Comparison of ENCODE assay signal across 1 cellular context in genomic region chr11:83151274-83151977, GRCh38.
TF ChIP-seq lines count a peak whose summit lies in the region.

No MANE protein-coding gene starts in this region.

TF ChIP-seq in K562, 482 proteins besides CTCF, POLR2A, EP300 and RAD21 (continued from another document and continues in another):
- TF ChIP-seq, protein P1, sequence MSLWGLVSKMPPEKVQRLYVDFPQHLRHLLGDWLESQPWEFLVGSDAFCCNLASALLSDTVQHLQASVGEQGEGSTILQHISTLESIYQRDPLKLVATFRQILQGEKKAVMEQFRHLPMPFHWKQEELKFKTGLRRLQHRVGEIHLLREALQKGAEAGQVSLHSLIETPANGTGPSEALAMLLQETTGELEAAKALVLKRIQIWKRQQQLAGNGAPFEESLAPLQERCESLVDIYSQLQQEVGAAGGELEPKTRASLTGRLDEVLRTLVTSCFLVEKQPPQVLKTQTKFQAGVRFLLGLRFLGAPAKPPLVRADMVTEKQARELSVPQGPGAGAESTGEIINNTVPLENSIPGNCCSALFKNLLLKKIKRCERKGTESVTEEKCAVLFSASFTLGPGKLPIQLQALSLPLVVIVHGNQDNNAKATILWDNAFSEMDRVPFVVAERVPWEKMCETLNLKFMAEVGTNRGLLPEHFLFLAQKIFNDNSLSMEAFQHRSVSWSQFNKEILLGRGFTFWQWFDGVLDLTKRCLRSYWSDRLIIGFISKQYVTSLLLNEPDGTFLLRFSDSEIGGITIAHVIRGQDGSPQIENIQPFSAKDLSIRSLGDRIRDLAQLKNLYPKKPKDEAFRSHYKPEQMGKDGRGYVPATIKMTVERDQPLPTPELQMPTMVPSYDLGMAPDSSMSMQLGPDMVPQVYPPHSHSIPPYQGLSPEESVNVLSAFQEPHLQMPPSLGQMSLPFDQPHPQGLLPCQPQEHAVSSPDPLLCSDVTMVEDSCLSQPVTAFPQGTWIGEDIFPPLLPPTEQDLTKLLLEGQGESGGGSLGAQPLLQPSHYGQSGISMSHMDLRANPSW (CRISPR knock-in tag; IDR thresholded peaks at IDR 0.05), result no peak
- TF ChIP-seq E2F6 (IDR thresholded peaks at IDR 0.05; ENCODE audit: borderline replicate concordance in 1 of 2, extremely low read depth in 1 of 2, insufficient read depth in 1 of 2, insufficient read length in 1 of 2, low read depth in 1 of 2, low read length in 1 of 2, poor library complexity in 1 of 2, severe bottlenecking in 1 of 2), result no peak
- no peak for TF ChIP-seq ZNF408 (CRISPR knock-in tag; IDR thresholded peaks at IDR 0.05; ENCODE audit: low read depth)
- TF ChIP-seq SIN3B (IDR thresholded peaks at IDR 0.05; ENCODE audit: low read depth), result no peak
- no peak for TF ChIP-seq ZNF445 (CRISPR knock-in tag; IDR thresholded peaks at IDR 0.05; ENCODE audit: low read depth)
- no peak for TF ChIP-seq FOXO4 (CRISPR knock-in tag; IDR thresholded peaks at IDR 0.05)
- no peak for TF ChIP-seq ZNF780A (CRISPR knock-in tag; IDR thresholded peaks at IDR 0.05)
- TF ChIP-seq, protein P2, sequence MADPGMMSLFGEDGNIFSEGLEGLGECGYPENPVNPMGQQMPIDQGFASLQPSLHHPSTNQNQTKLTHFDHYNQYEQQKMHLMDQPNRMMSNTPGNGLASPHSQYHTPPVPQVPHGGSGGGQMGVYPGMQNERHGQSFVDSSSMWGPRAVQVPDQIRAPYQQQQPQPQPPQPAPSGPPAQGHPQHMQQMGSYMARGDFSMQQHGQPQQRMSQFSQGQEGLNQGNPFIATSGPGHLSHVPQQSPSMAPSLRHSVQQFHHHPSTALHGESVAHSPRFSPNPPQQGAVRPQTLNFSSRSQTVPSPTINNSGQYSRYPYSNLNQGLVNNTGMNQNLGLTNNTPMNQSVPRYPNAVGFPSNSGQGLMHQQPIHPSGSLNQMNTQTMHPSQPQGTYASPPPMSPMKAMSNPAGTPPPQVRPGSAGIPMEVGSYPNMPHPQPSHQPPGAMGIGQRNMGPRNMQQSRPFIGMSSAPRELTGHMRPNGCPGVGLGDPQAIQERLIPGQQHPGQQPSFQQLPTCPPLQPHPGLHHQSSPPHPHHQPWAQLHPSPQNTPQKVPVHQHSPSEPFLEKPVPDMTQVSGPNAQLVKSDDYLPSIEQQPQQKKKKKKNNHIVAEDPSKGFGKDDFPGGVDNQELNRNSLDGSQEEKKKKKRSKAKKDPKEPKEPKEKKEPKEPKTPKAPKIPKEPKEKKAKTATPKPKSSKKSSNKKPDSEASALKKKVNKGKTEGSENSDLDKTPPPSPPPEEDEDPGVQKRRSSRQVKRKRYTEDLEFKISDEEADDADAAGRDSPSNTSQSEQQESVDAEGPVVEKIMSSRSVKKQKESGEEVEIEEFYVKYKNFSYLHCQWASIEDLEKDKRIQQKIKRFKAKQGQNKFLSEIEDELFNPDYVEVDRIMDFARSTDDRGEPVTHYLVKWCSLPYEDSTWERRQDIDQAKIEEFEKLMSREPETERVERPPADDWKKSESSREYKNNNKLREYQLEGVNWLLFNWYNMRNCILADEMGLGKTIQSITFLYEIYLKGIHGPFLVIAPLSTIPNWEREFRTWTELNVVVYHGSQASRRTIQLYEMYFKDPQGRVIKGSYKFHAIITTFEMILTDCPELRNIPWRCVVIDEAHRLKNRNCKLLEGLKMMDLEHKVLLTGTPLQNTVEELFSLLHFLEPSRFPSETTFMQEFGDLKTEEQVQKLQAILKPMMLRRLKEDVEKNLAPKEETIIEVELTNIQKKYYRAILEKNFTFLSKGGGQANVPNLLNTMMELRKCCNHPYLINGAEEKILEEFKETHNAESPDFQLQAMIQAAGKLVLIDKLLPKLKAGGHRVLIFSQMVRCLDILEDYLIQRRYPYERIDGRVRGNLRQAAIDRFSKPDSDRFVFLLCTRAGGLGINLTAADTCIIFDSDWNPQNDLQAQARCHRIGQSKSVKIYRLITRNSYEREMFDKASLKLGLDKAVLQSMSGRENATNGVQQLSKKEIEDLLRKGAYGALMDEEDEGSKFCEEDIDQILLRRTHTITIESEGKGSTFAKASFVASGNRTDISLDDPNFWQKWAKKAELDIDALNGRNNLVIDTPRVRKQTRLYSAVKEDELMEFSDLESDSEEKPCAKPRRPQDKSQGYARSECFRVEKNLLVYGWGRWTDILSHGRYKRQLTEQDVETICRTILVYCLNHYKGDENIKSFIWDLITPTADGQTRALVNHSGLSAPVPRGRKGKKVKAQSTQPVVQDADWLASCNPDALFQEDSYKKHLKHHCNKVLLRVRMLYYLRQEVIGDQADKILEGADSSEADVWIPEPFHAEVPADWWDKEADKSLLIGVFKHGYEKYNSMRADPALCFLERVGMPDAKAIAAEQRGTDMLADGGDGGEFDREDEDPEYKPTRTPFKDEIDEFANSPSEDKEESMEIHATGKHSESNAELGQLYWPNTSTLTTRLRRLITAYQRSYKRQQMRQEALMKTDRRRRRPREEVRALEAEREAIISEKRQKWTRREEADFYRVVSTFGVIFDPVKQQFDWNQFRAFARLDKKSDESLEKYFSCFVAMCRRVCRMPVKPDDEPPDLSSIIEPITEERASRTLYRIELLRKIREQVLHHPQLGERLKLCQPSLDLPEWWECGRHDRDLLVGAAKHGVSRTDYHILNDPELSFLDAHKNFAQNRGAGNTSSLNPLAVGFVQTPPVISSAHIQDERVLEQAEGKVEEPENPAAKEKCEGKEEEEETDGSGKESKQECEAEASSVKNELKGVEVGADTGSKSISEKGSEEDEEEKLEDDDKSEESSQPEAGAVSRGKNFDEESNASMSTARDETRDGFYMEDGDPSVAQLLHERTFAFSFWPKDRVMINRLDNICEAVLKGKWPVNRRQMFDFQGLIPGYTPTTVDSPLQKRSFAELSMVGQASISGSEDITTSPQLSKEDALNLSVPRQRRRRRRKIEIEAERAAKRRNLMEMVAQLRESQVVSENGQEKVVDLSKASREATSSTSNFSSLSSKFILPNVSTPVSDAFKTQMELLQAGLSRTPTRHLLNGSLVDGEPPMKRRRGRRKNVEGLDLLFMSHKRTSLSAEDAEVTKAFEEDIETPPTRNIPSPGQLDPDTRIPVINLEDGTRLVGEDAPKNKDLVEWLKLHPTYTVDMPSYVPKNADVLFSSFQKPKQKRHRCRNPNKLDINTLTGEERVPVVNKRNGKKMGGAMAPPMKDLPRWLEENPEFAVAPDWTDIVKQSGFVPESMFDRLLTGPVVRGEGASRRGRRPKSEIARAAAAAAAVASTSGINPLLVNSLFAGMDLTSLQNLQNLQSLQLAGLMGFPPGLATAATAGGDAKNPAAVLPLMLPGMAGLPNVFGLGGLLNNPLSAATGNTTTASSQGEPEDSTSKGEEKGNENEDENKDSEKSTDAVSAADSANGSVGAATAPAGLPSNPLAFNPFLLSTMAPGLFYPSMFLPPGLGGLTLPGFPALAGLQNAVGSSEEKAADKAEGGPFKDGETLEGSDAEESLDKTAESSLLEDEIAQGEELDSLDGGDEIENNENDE (IDR thresholded peaks at IDR 0.05; ENCODE audit: low read depth, low read length), result no peak
- no peak for TF ChIP-seq SNRNP70 (optimal IDR thresholded peaks at IDR 0.05; ENCODE audit: low read depth, low read length)
- TF ChIP-seq, protein P3, sequence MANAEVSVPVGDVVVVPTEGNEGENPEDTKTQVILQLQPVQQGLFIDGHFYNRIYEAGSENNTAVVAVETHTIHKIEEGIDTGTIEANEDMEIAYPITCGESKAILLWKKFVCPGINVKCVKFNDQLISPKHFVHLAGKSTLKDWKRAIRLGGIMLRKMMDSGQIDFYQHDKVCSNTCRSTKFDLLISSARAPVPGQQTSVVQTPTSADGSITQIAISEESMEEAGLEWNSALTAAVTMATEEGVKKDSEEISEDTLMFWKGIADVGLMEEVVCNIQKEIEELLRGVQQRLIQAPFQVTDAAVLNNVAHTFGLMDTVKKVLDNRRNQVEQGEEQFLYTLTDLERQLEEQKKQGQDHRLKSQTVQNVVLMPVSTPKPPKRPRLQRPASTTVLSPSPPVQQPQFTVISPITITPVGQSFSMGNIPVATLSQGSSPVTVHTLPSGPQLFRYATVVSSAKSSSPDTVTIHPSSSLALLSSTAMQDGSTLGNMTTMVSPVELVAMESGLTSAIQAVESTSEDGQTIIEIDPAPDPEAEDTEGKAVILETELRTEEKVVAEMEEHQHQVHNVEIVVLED (CRISPR knock-in tag; IDR thresholded peaks at IDR 0.05), result no peak
- TF ChIP-seq ZBTB8A (IDR thresholded peaks at IDR 0.05; ENCODE audit: partially characterized antibody), result no peak
- no peak for TF ChIP-seq BHLHE40 (IDR thresholded peaks at IDR 0.05; ENCODE audit: low read length)
- TF ChIP-seq SMAD1 (IDR thresholded peaks at IDR 0.05; ENCODE audit: low read depth, low read length, partially characterized antibody), result no peak
- peak in 1 of 2 experiments; percentile 19; a peak in 1 of 4 replicates for TF ChIP-seq NRF1 (conservative IDR thresholded peaks at IDR 0.05 in 1 of 2, IDR thresholded peaks at IDR 0.05 in 1 of 2)
- 0 out of 2 replicates have a peak, but pooled peaks have one; percentile 6 for TF ChIP-seq MBD2 (IDR thresholded peaks at IDR 0.05; ENCODE audit: borderline replicate concordance, low read depth)
- TF ChIP-seq HLTF (IDR thresholded peaks at IDR 0.05), result no peak
- TF ChIP-seq ZHX1 (conservative IDR thresholded peaks at IDR 0.05; ENCODE audit: low read length), result no peak
- peak; percentile 49 for TF ChIP-seq ZNF592 (IDR thresholded peaks at IDR 0.05)
- no peak for TF ChIP-seq ZSCAN29 (IDR thresholded peaks at IDR 0.05)
- TF ChIP-seq SRF (CRISPR knock-in tag; IDR thresholded peaks at IDR 0.05), result no peak
- no peak for TF ChIP-seq ZBTB26 (CRISPR knock-in tag; IDR thresholded peaks at IDR 0.05)
- no peak for TF ChIP-seq CBX3 (IDR thresholded peaks at IDR 0.05; ENCODE audit: borderline replicate concordance in 1 of 2, low read length in 2 of 2)
- no peak for TF ChIP-seq MIER1 (IDR thresholded peaks at IDR 0.05; ENCODE audit: low read depth)
- no peak for TF ChIP-seq HDAC3 (IDR thresholded peaks at IDR 0.05; ENCODE audit: borderline replicate concordance, partially characterized antibody)
- TF ChIP-seq ZKSCAN3 (CRISPR knock-in tag; IDR thresholded peaks at IDR 0.05), result no peak
- no peak for TF ChIP-seq ZNF77 (CRISPR knock-in tag; IDR thresholded peaks at IDR 0.05)
- TF ChIP-seq ZNF586 (CRISPR knock-in tag; conservative IDR thresholded peaks at IDR 0.05), result no peak
